16 cellular contexts compared by ENCODE assay signal in the genomic region with DNA sequence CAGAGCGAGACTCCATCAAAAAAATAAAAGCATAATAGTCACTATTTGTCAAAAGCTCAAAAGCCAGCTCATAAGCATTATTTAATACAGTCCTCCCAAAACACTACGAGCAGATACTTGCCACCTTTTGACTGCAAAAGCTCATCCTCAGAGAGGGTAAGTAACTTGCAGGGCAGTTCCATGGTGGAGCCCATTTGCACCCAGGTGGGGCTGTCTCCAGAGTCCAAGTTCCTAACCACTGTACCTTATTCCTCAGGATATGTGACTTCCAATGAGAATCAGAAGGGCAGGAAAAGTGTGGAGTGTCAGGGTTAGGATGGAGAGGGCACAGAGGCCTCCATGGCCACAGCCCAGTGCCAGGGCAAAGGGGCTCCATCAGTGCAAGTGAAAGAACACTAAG. TPM values are rescaled to one million over a fixed set of nuclear protein-coding genes. Genes with fewer than 3 reads are reported as not detected.
DNase-seq lines count a peak whose midpoint lies in the region; ATAC-seq, FAIRE-seq and TF ChIP-seq lines count a peak whose summit lies in the region.
"Had no signal": no experiment of that assay in that cellular context is flagged by ENCODE, and none has a peak within 500 bp of the region (broad histone marks: within the 10 kb centered on the region; RNA-seq: fewer than 3 reads in every experiment).

No MANE protein-coding gene starts in this region.

- peaks cover 0 to 5% of the 10 kb centered on the region in 2 donors for H3K36me3 Mint-ChIP-seq in stimulated activated naive B cell treated with anti-CD40 and anti-IgM and Interleukin-4, amounts not matched to agents 10 μg/mL and 1 μg/mL and 100 μg/mL, for 72 hours
- H3K36me3 Mint-ChIP-seq in immature natural killer cell: no peaks in the 10 kb centered on the region
- H3K36me3 Mint-ChIP-seq: CD4-positive, alpha-beta memory T cell; IgD-negative memory B cell had no signal

- H3K9me3 ChIP-seq in BLaER1 (peaks cover 22% of the 10 kb centered on the region), SU-DHL-6 (ENCODE audit: insufficient read depth, low read length) (peaks cover 15% of the 10 kb centered on the region)

- FAIRE-seq in GM19239 (lab: Jason Lieb, UNC): peak; percentile 66

- H3K27me3 ChIP-seq in BLaER1 (no peaks in the 10 kb centered on the region), SU-DHL-6 (ENCODE audit: low read length) (no peaks in the 10 kb centered on the region)

- H2AFZ ChIP-seq in SU-DHL-6 (ENCODE audit: low read depth, low read length, severe bottlenecking): no peak overlapping the region
- H2AFZ ChIP-seq: GM23338 had no signal

- TF ChIP-seq CTCF in SU-DHL-6 (IDR thresholded peaks at IDR 0.05; ENCODE audit: insufficient read depth, low read length, poor library complexity, severe bottlenecking): no peak

- H3K9ac ChIP-seq in BLaER1 (no peak overlapping the region), SU-DHL-6 (ENCODE audit: low read length) (no peak overlapping the region)

- H3K27ac Mint-ChIP-seq in stimulated activated naive B cell treated with anti-CD40 and anti-IgM and Interleukin-4, amounts not matched to agents 10 μg/mL and 1 μg/mL and 100 μg/mL, for 72 hours: peak overlapping the region; percentile 11
- H3K27ac Mint-ChIP-seq in immature natural killer cell: no peak overlapping the region
- H3K27ac Mint-ChIP-seq: CD4-positive, alpha-beta memory T cell; GM23338 had no signal

- ATAC-seq in stimulated activated naive B cell treated with anti-CD40 and anti-IgM and Interleukin-4, amounts not matched to agents 10 μg/mL and 1 μg/mL and 100 μg/mL, for 72 hours (replicated peaks): no peak
- no peak for ATAC-seq in GM18873 (IDR thresholded peaks at IDR 0.05; ENCODE audit: low FRiP score, unreplicated experiment)
- ATAC-seq: GM23338 had no signal

- H3K79me2 ChIP-seq in SU-DHL-6 (ENCODE audit: insufficient read depth, low read length): no peaks in the 10 kb centered on the region

- no peak overlapping the region for H3K4me3 Mint-ChIP-seq in stimulated activated naive B cell treated with anti-CD40 and anti-IgM and Interleukin-4, amounts not matched to agents 10 μg/mL and 1 μg/mL and 100 μg/mL, for 72 hours
- H3K4me3 Mint-ChIP-seq in immature natural killer cell: no peak overlapping the region
- H3K4me3 Mint-ChIP-seq: CD4-positive, alpha-beta memory T cell; GM23338; IgD-negative memory B cell had no signal

- H3K9me3 Mint-ChIP-seq in stimulated activated naive B cell treated with anti-CD40 and anti-IgM and Interleukin-4, amounts not matched to agents 10 μg/mL and 1 μg/mL and 100 μg/mL, for 72 hours: peaks cover 2 to 3% of the 10 kb centered on the region in 2 donors
- no peaks in the 10 kb centered on the region for H3K9me3 Mint-ChIP-seq in immature natural killer cell

- no peaks in the 10 kb centered on the region for H3K27me3 Mint-ChIP-seq in stimulated activated naive B cell treated with anti-CD40 and anti-IgM and Interleukin-4, amounts not matched to agents 10 μg/mL and 1 μg/mL and 100 μg/mL, for 72 hours
- H3K27me3 Mint-ChIP-seq in immature natural killer cell (ENCODE audit: low read depth in 3 of 3): peaks cover 1 to 5% (median 3%) of the 10 kb centered on the region in 3 donors
- H3K27me3 Mint-ChIP-seq: IgD-negative memory B cell had no signal

- H3K4me2 ChIP-seq in BLaER1: peak overlapping the region; percentile 58
- no peak overlapping the region for H3K4me2 ChIP-seq in SU-DHL-6 (ENCODE audit: low read depth, low read length, poor library complexity, severe bottlenecking)
- H3K4me2 ChIP-seq: GM23338 had no signal

- H3K36me3 ChIP-seq in BLaER1: no peaks in the 10 kb centered on the region
- no peaks in the 10 kb centered on the region; the same call in 1 of the 2 replicates for H3K36me3 ChIP-seq in SU-DHL-6 (ENCODE audit: low read length)

- peaks cover 42 to 54% of the 10 kb centered on the region in 2 donors for H3K4me1 Mint-ChIP-seq in stimulated activated naive B cell treated with anti-CD40 and anti-IgM and Interleukin-4, amounts not matched to agents 10 μg/mL and 1 μg/mL and 100 μg/mL, for 72 hours
- H3K4me1 Mint-ChIP-seq in immature natural killer cell: no peaks in the 10 kb centered on the region
- H3K4me1 Mint-ChIP-seq: GM23338 had no signal

- H3K4me1 ChIP-seq in BLaER1: peaks cover 39% of the 10 kb centered on the region

- H3K27ac ChIP-seq in BLaER1: peak overlapping the region; percentile 47; the same call in 1 of the 2 replicates
- peak overlapping the region; percentile 98 for H3K27ac ChIP-seq in SU-DHL-6 (ENCODE audit: low read depth, low read length)
- H3K27ac ChIP-seq: C4-2B had no signal

- no peaks in the 10 kb centered on the region for H3K9me2 ChIP-seq in SU-DHL-6 (replicated peaks; ENCODE audit: insufficient read depth, low read length)

- H3K4me3 ChIP-seq in BLaER1 (no peak overlapping the region), SU-DHL-6 (ENCODE audit: insufficient read depth, low read length, poor library complexity, severe bottlenecking) (no peak overlapping the region)
- H3K4me3 ChIP-seq: GM23338 had no signal

- DNase-seq in GM19239 (ENCODE audit: insufficient read length, low spot score) (no peak), NCI-H187 (lab: John Stamatoyannopoulos, UW) (no peak), immature natural killer cell (no peak)
- no peak for DNase-seq in stimulated activated naive B cell treated with anti-CD40 and anti-IgM and Interleukin-4, amounts not matched to agents 10 μg/mL and 1 μg/mL and 100 μg/mL, for 72 hours
- DNase-seq: 8988T; AML-193; CD4-positive, alpha-beta memory T cell; DMS79; EL; H7 had no signal

- H4K20me1 ChIP-seq in BLaER1: no peaks in the 10 kb centered on the region
- H4K20me1 ChIP-seq in SU-DHL-6 (ENCODE audit: low read depth, low read length): no peaks in the 10 kb centered on the region

- peaks cover 29% of the 10 kb centered on the region for H3F3A ChIP-seq in SU-DHL-6 (ENCODE audit: insufficient read depth)

RNA-seq across cellular contexts. Expression of gene POU2AF1, which starts 28.6 kb away (rescaled TPM):
- under 1 TPM in 1 of 3 donors, not detected in 2; 0.09 TPM for polyA plus RNA-seq in immature natural killer cell
- polyA plus RNA-seq: GM23338 had no signal
